Comparison of ENCODE assay signal across 8 cellular contexts in genomic region chr17:5500804-5501391, GRCh38. TPM values are rescaled to one million over a fixed set of nuclear protein-coding genes. Genes with fewer than 3 reads are reported as not detected.
DNase-seq lines count a peak whose midpoint lies in the region; ATAC-seq and TF ChIP-seq lines count a peak whose summit lies in the region.

No MANE protein-coding gene starts in this region.

- peak overlapping the region; percentile 99 for H3K4me2 ChIP-seq in BLaER1

- peaks cover 14% of the 10 kb centered on the region for H3K4me1 Mint-ChIP-seq in activated T-cell treated with anti-CD3 and anti-CD28 coated beads, Interleukin-2, amount 50 U/mL, for 72 hours (ENCODE audit: low read depth)

- under 1% methylated on average over 11 of the region's 47 CpGs for WGBS in esophagus muscularis mucosa

- H3K27ac Mint-ChIP-seq in activated T-cell treated with anti-CD3 and anti-CD28 coated beads, Interleukin-2, amount 50 U/mL, for 72 hours: no peak overlapping the region

- H3K4me3 ChIP-seq in BLaER1 (peak overlapping the region; percentile 78), esophagus muscularis mucosa (peak overlapping the region; percentile 63 to 76 (median 66)), mucosa of rectum (ENCODE audit: low read length in 2 of 2) (peak overlapping the region; percentile 51)

- H3K27me3 Mint-ChIP-seq in activated T-cell treated with anti-CD3 and anti-CD28 coated beads, Interleukin-2, amount 50 U/mL, for 72 hours (ENCODE audit: low read depth): no peaks in the 10 kb centered on the region

- peak; percentile 17 for DNase-seq in NOMO-1 treated with dmso at 0.1 percent for 144 hours (lab: John Stamatoyannopoulos, UW; ENCODE audit: unreplicated experiment)
- peak; percentile 81 for DNase-seq in activated T-cell treated with anti-CD3 and anti-CD28 coated beads, Interleukin-2, amount 50 U/mL, for 72 hours
- no peak for DNase-seq in esophagus muscularis mucosa (ENCODE audit: extremely low spot score)
- peak; percentile 55 to 65 for DNase-seq in stimulated activated CD8-positive, alpha-beta memory T cell treated with anti-CD3 and anti-CD28 coated beads, Interleukin-2, amount 100 ng/mL, for 48 hours (ENCODE audit: low read depth in 2 of 2)

- TF ChIP-seq POLR2A in esophagus muscularis mucosa (IDR thresholded peaks at IDR 0.05; ENCODE audit: low read depth): no peak

- H3K4me3 Mint-ChIP-seq in activated T-cell treated with anti-CD3 and anti-CD28 coated beads, Interleukin-2, amount 50 U/mL, for 72 hours: peak overlapping the region; percentile 97 to 98

- H3K9me3 ChIP-seq in BLaER1 (no peaks in the 10 kb centered on the region), esophagus muscularis mucosa (no peaks in the 10 kb centered on the region), mucosa of rectum (ENCODE audit: control insufficient read depth in 2 of 2, low read length in 2 of 2) (no peaks in the 10 kb centered on the region)

- 0 out of 2 replicates have a peak, but pooled peaks cover 8% of the 10 kb centered on the region for H4K20me1 ChIP-seq in BLaER1

- H3K27me3 ChIP-seq in BLaER1: peaks cover 21% of the 10 kb centered on the region
- H3K27me3 ChIP-seq in esophagus muscularis mucosa: peaks cover 0 to 15% (median 4%) of the 10 kb centered on the region in 4 donors
- H3K27me3 ChIP-seq in mucosa of rectum (ENCODE audit: control insufficient read depth in 2 of 2, insufficient read depth in 2 of 2, low read length in 2 of 2): peaks cover 0 to 5% of the 10 kb centered on the region in 2 donors

- H3K9ac ChIP-seq in BLaER1 (peak overlapping the region; percentile 65), mucosa of rectum (ENCODE audit: low read depth in 1 of 2, low read length in 2 of 2) (peak overlapping the region in 1 of 2 donors; percentile 30)

- no peak for TF ChIP-seq CTCF in esophagus muscularis mucosa (IDR thresholded peaks at IDR 0.05)

- no peak overlapping the region for H3K27ac ChIP-seq in BLaER1
- peak overlapping the region; percentile 28 to 54 (median 36) for H3K27ac ChIP-seq in esophagus muscularis mucosa (replicated peaks in 1 of 4)
- H3K27ac ChIP-seq in mucosa of rectum (ENCODE audit: low read depth in 2 of 2, low read length in 2 of 2): peak overlapping the region in 1 of 2 donors; percentile 23

- peak; percentile 57 for ATAC-seq in HG02852 (IDR thresholded peaks at IDR 0.05; ENCODE audit: unreplicated experiment)
- peak; percentile 94 to 97 for ATAC-seq in activated T-cell treated with anti-CD3 and anti-CD28 coated beads, Interleukin-2, amount 50 U/mL, for 72 hours (replicated peaks in 1 of 2)
- ATAC-seq in GM21381 (IDR thresholded peaks at IDR 0.05; ENCODE audit: unreplicated experiment): no peak

- H3K36me3 Mint-ChIP-seq in activated T-cell treated with anti-CD3 and anti-CD28 coated beads, Interleukin-2, amount 50 U/mL, for 72 hours (ENCODE audit: insufficient read depth in 2 of 2): no peaks in the 10 kb centered on the region

- H3K4me1 ChIP-seq in BLaER1 (peaks cover 25% of the 10 kb centered on the region), esophagus muscularis mucosa (peaks cover 8 to 21% (median 20%) of the 10 kb centered on the region in 4 donors), mucosa of rectum (ENCODE audit: control insufficient read depth in 2 of 2, insufficient read depth in 2 of 2, low read length in 2 of 2) (no peaks in the 10 kb centered on the region)

- no peak for TF ChIP-seq EP300 in esophagus muscularis mucosa (IDR thresholded peaks at IDR 0.05)

- intact Hi-C loops in esophagus muscularis mucosa (cut with DNase I): no loop called here

- H3K36me3 ChIP-seq in BLaER1: no peaks in the 10 kb centered on the region
- peaks cover 0 to 7% (median 0%) of the 10 kb centered on the region in 4 donors for H3K36me3 ChIP-seq in esophagus muscularis mucosa
- H3K36me3 ChIP-seq in mucosa of rectum (ENCODE audit: control insufficient read depth in 2 of 2, insufficient read depth in 2 of 2, low read length in 2 of 2): peaks cover 0 to 3% of the 10 kb centered on the region in 2 donors

- no peaks in the 10 kb centered on the region for H3K9me3 Mint-ChIP-seq in activated T-cell treated with anti-CD3 and anti-CD28 coated beads, Interleukin-2, amount 50 U/mL, for 72 hours

RNA-seq across cellular contexts. Expression of gene MIS12, which starts 14.5 kb away (rescaled TPM):
- total RNA-seq in activated T-cell treated with anti-CD3 and anti-CD28 coated beads, Interleukin-2, amount 50 U/mL, for 72 hours: 10 to 100 TPM; 38.6 to 39.6 TPM
- total RNA-seq in esophagus muscularis mucosa: 10 to 100 TPM in 3 of 4 donors, 1 to 10 TPM in 1; 8.8 to 18.9 (median 14.6) TPM

RNA-seq across cellular contexts. Expression of gene DERL2, which starts 14.9 kb away (rescaled TPM):
- total RNA-seq in activated T-cell treated with anti-CD3 and anti-CD28 coated beads, Interleukin-2, amount 50 U/mL, for 72 hours: 10 to 100 TPM; 71.5 to 87.3 TPM
- total RNA-seq in esophagus muscularis mucosa: 10 to 100 TPM; 17.4 to 32.4 (median 23.3) TPM

RNA-seq across cellular contexts. Expression of gene DHX33, which starts 32.1 kb away (rescaled TPM):
- total RNA-seq in activated T-cell treated with anti-CD3 and anti-CD28 coated beads, Interleukin-2, amount 50 U/mL, for 72 hours: 10 to 100 TPM; 20.6 to 26.4 TPM
- total RNA-seq in esophagus muscularis mucosa: 10 to 100 TPM in 1 of 4 donors, 1 to 10 TPM in 3; 9.1 to 10.9 (median 9.7) TPM
